In genomic region chr11:64804346-64805210, GRCh38 we compare ENCODE assay signal across 2 cellular contexts.
TF ChIP-seq lines count a peak whose summit lies in the region.

No MANE protein-coding gene starts in this region.

TF ChIP-seq in A549, 52 proteins besides CTCF, POLR2A, EP300 and RAD21 (continued from another document):
- TF ChIP-seq RNF2 (IDR thresholded peaks at IDR 0.05; ENCODE audit: borderline replicate concordance, low read depth) (no peak), HMGXB4 (CRISPR knock-in tag; IDR thresholded peaks at IDR 0.05; ENCODE audit: borderline replicate concordance) (no peak), SREBF2 (IDR thresholded peaks at IDR 0.05) (no peak), FOSL2 (IDR thresholded peaks at IDR 0.05) (no peak), FOSL2 (CRISPR knock-in tag; IDR thresholded peaks at IDR 0.05) (no peak), BCL3 (IDR thresholded peaks at IDR 0.05) (no peak), ZFP36 (IDR thresholded peaks at IDR 0.05; ENCODE audit: borderline replicate concordance, partially characterized antibody) (no peak), GATA3 (IDR thresholded peaks at IDR 0.05; ENCODE audit: borderline replicate concordance) (no peak), TP53 (CRISPR knock-in tag; IDR thresholded peaks at IDR 0.05) (no peak), RCOR1 (IDR thresholded peaks at IDR 0.05; ENCODE audit: low read depth, low read length) (no peak), HOXB5 (CRISPR knock-in tag; IDR thresholded peaks at IDR 0.05) (no peak), ZNF302 (CRISPR knock-in tag; IDR thresholded peaks at IDR 0.05) (no peak), TFCP2L1 (CRISPR knock-in tag; IDR thresholded peaks at IDR 0.05) (no peak), USF2 (IDR thresholded peaks at IDR 0.05) (no peak), POLR2AphosphoS2 (conservative IDR thresholded peaks at IDR 0.05; ENCODE audit: low read length) (no peak), MAFK (IDR thresholded peaks at IDR 0.05; ENCODE audit: partially characterized antibody) (no peak), CBX2 (IDR thresholded peaks at IDR 0.05; ENCODE audit: borderline replicate concordance, low read depth) (no peak), RFX5 (IDR thresholded peaks at IDR 0.05) (no peak), HDAC2 (IDR thresholded peaks at IDR 0.05) (no peak)
TF ChIP-seq in A549: peak in this region for 0.

TF ChIP-seq in GM23338, 12 proteins besides CTCF, POLR2A, EP300 and RAD21 (continued from another document):
- TF ChIP-seq NANOG (IDR thresholded peaks at IDR 0.05; ENCODE audit: borderline replicate concordance) = no peak
- no peak for TF ChIP-seq POLR2AphosphoS5 (IDR thresholded peaks at IDR 0.05; ENCODE audit: low read depth)
- TF ChIP-seq CREB1 (CRISPR knock-in tag; IDR thresholded peaks at IDR 0.05; ENCODE audit: low read depth) = no peak
- no peak for TF ChIP-seq ZNF331 (CRISPR knock-in tag; IDR thresholded peaks at IDR 0.05; ENCODE audit: low read depth)
- no peak for TF ChIP-seq EZH2 (IDR thresholded peaks at IDR 0.05; ENCODE audit: low read depth, unreplicated experiment)
- TF ChIP-seq JUNB (IDR thresholded peaks at IDR 0.05; ENCODE audit: unreplicated experiment) = no peak
- no peak for TF ChIP-seq ETS1 (IDR thresholded peaks at IDR 0.05)
- no peak for TF ChIP-seq ZNF462 (CRISPR knock-in tag; IDR thresholded peaks at IDR 0.05)
- no peak for TF ChIP-seq STAT1 (IDR thresholded peaks at IDR 0.05; ENCODE audit: unreplicated experiment)
- no peak for TF ChIP-seq REST (IDR thresholded peaks at IDR 0.05; ENCODE audit: unreplicated experiment)
- no peak for TF ChIP-seq ZNF114 (CRISPR knock-in tag; IDR thresholded peaks at IDR 0.05)
